ENCODE assay signal across 8 cellular contexts in the genomic region with DNA sequence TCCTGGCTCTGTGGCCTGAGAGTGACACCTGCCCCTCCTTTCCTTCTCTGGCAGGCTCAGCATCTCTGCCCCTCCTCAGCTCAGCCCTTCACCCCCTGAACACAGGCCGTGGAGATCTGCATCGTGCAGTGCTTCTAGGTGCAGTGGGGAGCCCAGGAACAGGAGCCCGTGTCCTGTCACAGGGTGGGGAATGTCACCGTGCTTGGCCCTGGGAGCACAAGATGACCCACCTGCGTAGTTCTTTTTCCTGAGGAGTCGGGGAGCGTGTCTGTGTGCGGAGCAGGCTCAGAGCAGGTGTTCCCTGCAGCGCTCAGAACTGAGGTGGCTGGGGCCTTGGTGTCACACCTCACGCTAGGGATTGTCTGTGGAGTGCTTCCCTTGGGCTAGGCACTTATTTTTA. TPM values are rescaled to one million over a fixed set of nuclear protein-coding genes. Genes with fewer than 3 reads are reported as not detected.
DNase-seq lines count a peak whose midpoint lies in the region; ATAC-seq and TF ChIP-seq lines count a peak whose summit lies in the region.

No MANE protein-coding gene starts in this region.

- TF ChIP-seq CTCF in HL-60 (IDR thresholded peaks at IDR 0.05; ENCODE audit: insufficient read depth, low read length) = no peak

- peak overlapping the region in 2 of 7 donors; percentile 26 to 27 for H3K4me3 Mint-ChIP-seq in CD8-positive, alpha-beta memory T cell

- H2AFZ ChIP-seq in neuronal stem cell (ENCODE audit: low read length) = no peak overlapping the region

- H3K27me3 ChIP-seq in CD8-positive, alpha-beta memory T cell (ENCODE audit: insufficient read depth, low read length, poor library complexity, severe bottlenecking) = no peaks in the 10 kb centered on the region
- no peaks in the 10 kb centered on the region for H3K27me3 ChIP-seq in HL-60 (ENCODE audit: insufficient read depth, poor library complexity, severe bottlenecking)
- no peaks in the 10 kb centered on the region for H3K27me3 ChIP-seq in neuronal stem cell (ENCODE audit: control insufficient read depth in 3 of 3, insufficient read depth in 3 of 3, low read depth in 1 of 3, low read length in 3 of 3)

- no peak overlapping the region for H3K4me2 ChIP-seq in neuronal stem cell (ENCODE audit: insufficient read depth, low read length, poor library complexity, severe bottlenecking)

- H2BK15ac ChIP-seq in neuronal stem cell (ENCODE audit: low read length) = no peak overlapping the region

- no peak overlapping the region for H4K91ac ChIP-seq in neuronal stem cell (ENCODE audit: low read depth, low read length, poor library complexity)

- H3K18ac ChIP-seq in neuronal stem cell (ENCODE audit: low read length) = peak overlapping the region; percentile 38

- no peak overlapping the region for H2BK120ac ChIP-seq in neuronal stem cell (ENCODE audit: low read depth, low read length)

- no peaks in the 10 kb centered on the region for H3K27me3 Mint-ChIP-seq in CD8-positive, alpha-beta memory T cell

- DNase-seq in CD8-positive, alpha-beta memory T cell = no peak
- DNase-seq in HL-60 (ENCODE audit: low read depth in 1 of 2, low spot score in 1 of 2) (no peak), neuronal stem cell (ENCODE audit: low spot score) (no peak), D341Med (ENCODE audit: low spot score) (no peak), NCI-H2081 treated with DMSO at 0.1 percent for 48 hours (lab: John Stamatoyannopoulos, UW) (no peak)

- H3K27ac ChIP-seq in CD8-positive, alpha-beta memory T cell (ENCODE audit: low read depth, low read length) = no peak overlapping the region
- H3K27ac ChIP-seq in HL-60 (replicated peaks) (peak overlapping the region; percentile 27; the same call in 1 of the 2 replicates), angular gyrus (ENCODE audit: low read depth, low read length) (peak overlapping the region; percentile 65), neuronal stem cell (replicated peaks; ENCODE audit: low read length) (no peak overlapping the region)

- H3K23ac ChIP-seq in neuronal stem cell (ENCODE audit: low read depth, low read length, poor library complexity) = peak overlapping the region; percentile 75

- H3K9ac ChIP-seq in neuronal stem cell (ENCODE audit: low read depth, low read length, poor library complexity) = no peak overlapping the region

- no peak overlapping the region for H3K14ac ChIP-seq in neuronal stem cell (ENCODE audit: low read length)

- no CpG with 5 or more reads among the region's 10 CpGs for WGBS in neuronal stem cell (ENCODE audit: extremely low coverage in 2 of 2, insufficient read length in 2 of 2, insufficient replicate concordance in 1 of 2), 2 donors

- ATAC-seq in HG03521 (IDR thresholded peaks at IDR 0.05; ENCODE audit: unreplicated experiment) = no peak
- no peak for ATAC-seq in HG03460 (IDR thresholded peaks at IDR 0.05; ENCODE audit: unreplicated experiment)

- H3K4me3 ChIP-seq in CD8-positive, alpha-beta memory T cell (ENCODE audit: low read length) = no peak overlapping the region
- H3K4me3 ChIP-seq in HL-60 (replicated peaks; ENCODE audit: insufficient read depth, low read length) (no peak overlapping the region), neuronal stem cell (ENCODE audit: low read length in 2 of 2) (no peak overlapping the region)

- H3K79me1 ChIP-seq in neuronal stem cell (ENCODE audit: low read depth, low read length) = peaks cover 26% of the 10 kb centered on the region

- H3K9me3 Mint-ChIP-seq in CD8-positive, alpha-beta memory T cell = no peaks in the 10 kb centered on the region

- H2BK12ac ChIP-seq in neuronal stem cell (ENCODE audit: low read length) = peak overlapping the region; percentile 41

- peak overlapping the region; percentile 75 for H2AK5ac ChIP-seq in neuronal stem cell (ENCODE audit: low read depth, low read length)

- H2BK5ac ChIP-seq in neuronal stem cell (ENCODE audit: low read length) = no peak overlapping the region

- POLR2A ChIA-PET in CD8-positive, alpha-beta memory T cell (lab: Charles Lee) = no interaction called here

- H4K8ac ChIP-seq in neuronal stem cell (ENCODE audit: low read depth, low read length) = no peak overlapping the region

- no peak overlapping the region for H3K4ac ChIP-seq in neuronal stem cell (ENCODE audit: low read length)

- H3K4me1 ChIP-seq in CD8-positive, alpha-beta memory T cell (ENCODE audit: insufficient read depth, low read length) = peaks cover 55% of the 10 kb centered on the region
- peaks cover 0 to 7% of the 10 kb centered on the region in 2 donors for H3K4me1 ChIP-seq in neuronal stem cell (ENCODE audit: control insufficient read depth in 2 of 2, insufficient read depth in 1 of 2, low read depth in 1 of 2, low read length in 2 of 2)

- CTCF ChIA-PET in CD8-positive, alpha-beta memory T cell (lab: Charles Lee) = interaction anchor here (1.2 kb wide), 1 partner anchor 26 kb away, joined by 4 read pairs; no protein-coding TSS in a partner anchor

- H3K4me1 Mint-ChIP-seq in CD8-positive, alpha-beta memory T cell = peaks cover 70 to 81% (median 70%) of the 10 kb centered on the region in 3 donors

- H3K27ac Mint-ChIP-seq in CD8-positive, alpha-beta memory T cell = peak overlapping the region; percentile 53 to 93 (median 82)

- H3K9me3 ChIP-seq in CD8-positive, alpha-beta memory T cell (ENCODE audit: low read length) = no peaks in the 10 kb centered on the region
- no peaks in the 10 kb centered on the region for H3K9me3 ChIP-seq in neuronal stem cell (replicated peaks in 1 of 2; ENCODE audit: control insufficient read depth in 2 of 2, insufficient read depth in 1 of 2, low read depth in 1 of 2, low read length in 2 of 2)

- H3K36me3 ChIP-seq in CD8-positive, alpha-beta memory T cell (ENCODE audit: insufficient read depth, low read length) = no peaks in the 10 kb centered on the region
- H3K36me3 ChIP-seq in neuronal stem cell (replicated peaks in 1 of 2; ENCODE audit: control insufficient read depth in 2 of 2, insufficient read depth in 2 of 2, low read length in 2 of 2) = peaks cover 2% of the 10 kb centered on the region in 2 donors

- peaks cover 0 to 32% (median 2%) of the 10 kb centered on the region in 3 donors for H3K36me3 Mint-ChIP-seq in CD8-positive, alpha-beta memory T cell

RNA-seq across cellular contexts. Expression of a gene that starts 10.6 kb away (rescaled TPM):
- 10 to 100 TPM; 34.0 to 34.8 TPM for total RNA-seq in CD8-positive, alpha-beta memory T cell
- 26.6 TPM for polyA plus RNA-seq in CD8-positive, alpha-beta memory T cell
- polyA plus RNA-seq in neuronal stem cell (2013, experiment 1 of 2) = 10.2 TPM
- polyA plus RNA-seq in neuronal stem cell (2013, experiment 2 of 2) = 10.6 TPM

RNA-seq across cellular contexts. Expression of a gene that starts 35.0 kb away (rescaled TPM):
- 10 to 100 TPM; 64.3 to 64.5 TPM for total RNA-seq in CD8-positive, alpha-beta memory T cell
- 108 TPM for polyA plus RNA-seq in CD8-positive, alpha-beta memory T cell
- 50.9 TPM for polyA plus RNA-seq in neuronal stem cell (2013, experiment 1 of 2)
- 51.4 TPM for polyA plus RNA-seq in neuronal stem cell (2013, experiment 2 of 2)

Comparison
In these comparisons a context has a peak if more than half of its experiments do, and no peak if none do; other contexts are left out.
1. H3K27ac ChIP-seq: peak in HL-60 (single experiment) and angular gyrus (single experiment); none in CD8-positive, alpha-beta memory T cell (single experiment) and neuronal stem cell (single experiment).